In the genomic region with DNA sequence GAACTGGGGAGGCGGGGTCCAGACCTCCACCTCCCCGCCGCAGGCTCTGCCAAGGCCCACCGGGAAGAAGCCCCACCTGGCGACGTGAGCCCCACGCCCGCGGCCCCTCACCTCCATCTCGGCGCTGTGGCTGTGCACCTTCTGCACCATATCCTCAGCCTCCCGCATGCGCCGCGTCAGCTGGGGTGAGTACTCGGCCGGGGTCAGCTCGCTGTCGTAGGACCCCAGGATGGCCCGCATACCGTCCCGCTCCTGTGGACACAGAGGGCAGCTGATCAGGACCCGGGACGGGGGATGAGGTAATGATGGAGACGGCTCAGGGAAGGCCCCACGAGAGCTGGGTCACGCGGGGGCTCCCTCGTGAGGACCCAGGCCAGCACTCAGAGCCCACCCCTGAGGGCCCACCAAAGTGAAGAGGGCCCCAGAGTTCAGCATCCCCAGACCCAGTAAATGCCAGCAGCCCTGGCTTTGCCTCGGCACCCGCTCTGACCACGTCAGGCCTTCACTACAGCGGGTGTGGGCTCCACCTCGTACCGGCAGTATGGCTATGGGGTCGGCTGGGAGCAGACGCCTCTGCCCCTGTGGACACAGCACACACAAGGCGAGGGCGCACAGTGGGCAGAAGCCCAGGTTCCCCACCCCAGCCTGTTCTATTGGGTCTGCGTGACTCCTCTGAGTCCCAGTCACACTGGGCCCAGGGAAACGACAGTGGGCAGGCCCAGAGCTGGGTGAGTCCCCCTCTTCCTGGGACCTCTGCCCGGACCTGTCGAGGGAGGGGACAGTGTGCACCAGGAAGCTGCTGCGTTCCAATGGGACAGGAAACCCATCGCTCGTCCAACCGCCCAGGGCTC, we compare ENCODE assay signal across 21 cellular contexts.
DNase-seq lines count a peak whose midpoint lies in the region; ATAC-seq, FAIRE-seq and TF ChIP-seq lines count a peak whose summit lies in the region.
"Had no signal": no experiment of that assay in that cellular context is flagged by ENCODE, and none has a peak within 500 bp of the region (broad histone marks: within the 10 kb centered on the region; RNA-seq: fewer than 3 reads in every experiment).

No MANE protein-coding gene starts in this region.

- H3K27me3 Mint-ChIP-seq in MCF 10A (ENCODE audit: insufficient read depth, unreplicated experiment) (no peaks in the 10 kb centered on the region), nephron progenitor cell (ENCODE audit: low read depth, poor library complexity) (no peaks in the 10 kb centered on the region), osteocyte (ENCODE audit: unreplicated experiment) (no peaks in the 10 kb centered on the region)
- H3K27me3 Mint-ChIP-seq: activated CD4-positive, alpha-beta memory T cell treated with anti-CD3 and anti-CD28 coated beads, Interleukin-2, amount 10 ng/mL, durations not matched to agents 7 days and 5 days had no signal

- peak overlapping the region; percentile 71 for H2AFZ ChIP-seq in mammary epithelial cell (ENCODE audit: low read depth, low read length)

- POLR2A ChIA-PET in MCF 10A (lab: Yijun Ruan, JAX), result interaction anchor here (0.6 kb wide), 1 partner anchor 9 kb away, joined by 3 read pairs; no protein-coding TSS in a partner anchor

- H3K9ac ChIP-seq in mammary epithelial cell (ENCODE audit: insufficient read depth, low read length), result no peak overlapping the region

- H3K9me3 Mint-ChIP-seq in MCF 10A (ENCODE audit: unreplicated experiment), result no peaks in the 10 kb centered on the region
- no peaks in the 10 kb centered on the region for H3K9me3 Mint-ChIP-seq in nephron progenitor cell
- no peaks in the 10 kb centered on the region for H3K9me3 Mint-ChIP-seq in osteocyte (ENCODE audit: unreplicated experiment)
- H3K9me3 Mint-ChIP-seq: activated CD4-positive, alpha-beta memory T cell treated with anti-CD3 and anti-CD28 coated beads, Interleukin-2, amount 10 ng/mL, durations not matched to agents 7 days and 5 days had no signal

- DNase-seq in mammary epithelial cell (no peak), MCF 10A (ENCODE audit: unreplicated experiment) (no peak), cardiac septum (ENCODE audit: low spot score) (peak; percentile 71), nephron progenitor cell (peak; percentile 1), ureter (ENCODE audit: low spot score) (peak; percentile 67), osteocyte (ENCODE audit: extremely low spot score, unreplicated experiment) (no peak), RCC 7860 (ENCODE audit: low spot score) (no peak)
- DNase-seq: activated CD4-positive, alpha-beta memory T cell treated with anti-CD3 and anti-CD28 coated beads, Interleukin-2, amount 10 ng/mL, durations not matched to agents 7 days and 5 days; activated CD4-positive, CD25-positive, alpha-beta regulatory T cell; Karpas-422; NCI-H1048; NCI-H2171; NCI-H748 treated with DMSO at 0.1 percent for 48 hours; occipital lobe; stimulated activated CD4-positive, alpha-beta T cell treated with anti-CD3 and anti-CD28 coated beads, Interleukin-4, amount 100 ng/mL, for 4 hours had no signal

- peaks cover 16% of the 10 kb centered on the region for H3K4me1 ChIP-seq in mammary epithelial cell (ENCODE audit: insufficient read depth, low read length)

- FAIRE-seq in RCC 7860 (lab: Jason Lieb, UNC), result no peak
- FAIRE-seq: G401.6 had no signal

- TF ChIP-seq CTCF in mammary epithelial cell (conservative IDR thresholded peaks at IDR 0.05 in 1 of 2, IDR thresholded peaks at IDR 0.05 in 1 of 2; ENCODE audit: extremely low read depth in 1 of 2, insufficient read depth in 1 of 2, low read depth in 1 of 2, low read length in 2 of 2) (no peak), MCF 10A (IDR thresholded peaks at IDR 0.05; ENCODE audit: unreplicated experiment) (no peak), nephron progenitor cell (IDR thresholded peaks at IDR 0.05) (no peak), osteocyte (IDR thresholded peaks at IDR 0.05) (no peak)

- CTCF ChIA-PET in mammary epithelial cell (lab: Charles Lee; ENCODE audit: low non-redundant PET) (no interaction called here), MCF 10A (lab: Yijun Ruan, JAX) (no interaction called here)

- WGBS in mammary epithelial cell (ENCODE audit: low coverage, missing lambda C conversion rate), result 100% methylated on average over 3 of the region's 47 CpGs

- no peaks in the 10 kb centered on the region for H3K9me3 ChIP-seq in mammary epithelial cell (replicated peaks; ENCODE audit: insufficient read depth, low read length)
- H3K9me3 ChIP-seq: esophagus muscularis mucosa had no signal

- ATAC-seq in GM18498 (IDR thresholded peaks at IDR 0.05; ENCODE audit: unreplicated experiment), result no peak

- no peaks in the 10 kb centered on the region for H3K36me3 ChIP-seq in mammary epithelial cell (ENCODE audit: insufficient read depth, low read length)

- no peak overlapping the region for H3K27ac ChIP-seq in mammary epithelial cell (ENCODE audit: insufficient read depth, low read depth, low read length)
- H3K27ac ChIP-seq: C4-2B, esophagus muscularis mucosa, SK-N-MC, skin epidermis had no signal

- no peak overlapping the region for H3K4me3 ChIP-seq in mammary epithelial cell (replicated peaks in 1 of 3; ENCODE audit: insufficient read depth in 1 of 3, low read depth in 2 of 3, low read length in 3 of 3)
- H3K4me3 ChIP-seq: esophagus muscularis mucosa, SK-N-MC, skin epidermis had no signal

- H3K27ac Mint-ChIP-seq in MCF 10A (ENCODE audit: low read depth, unreplicated experiment) (no peak overlapping the region), nephron progenitor cell (no peak overlapping the region), osteocyte (ENCODE audit: unreplicated experiment) (no peak overlapping the region)
- H3K27ac Mint-ChIP-seq: activated CD4-positive, alpha-beta memory T cell treated with anti-CD3 and anti-CD28 coated beads, Interleukin-2, amount 10 ng/mL, durations not matched to agents 7 days and 5 days had no signal

- BruUV-seq in mammary epithelial cell (replicated peaks; lab: Mats Ljungman, UMichigan) (no TSS peak), MCF 10A (replicated peaks; lab: Mats Ljungman, UMichigan) (no TSS peak)

- H4K20me1 ChIP-seq in mammary epithelial cell (ENCODE audit: insufficient read depth, low read length), result no peaks in the 10 kb centered on the region

- H3K4me2 ChIP-seq in mammary epithelial cell (ENCODE audit: insufficient read depth, low read depth, low read length), result peak overlapping the region; percentile 46

- intact Hi-C loops in mammary epithelial cell (cut with micrococcal nuclease) (no loop called here), MCF 10A (cut with micrococcal nuclease) (no loop called here), cardiac septum (cut with DNase I) (no loop called here)

- dilution Hi-C loops in mammary epithelial cell (cut with HindIII; ENCODE audit: low sequenced_read_pairs), result no loop called here

- no peaks in the 10 kb centered on the region for H3K79me2 ChIP-seq in mammary epithelial cell (ENCODE audit: insufficient read depth, low read length)

- peaks cover 6% of the 10 kb centered on the region for H3K4me1 Mint-ChIP-seq in MCF 10A (ENCODE audit: insufficient read depth, unreplicated experiment)
- peaks cover 58% of the 10 kb centered on the region for H3K4me1 Mint-ChIP-seq in nephron progenitor cell
- peaks cover 29% of the 10 kb centered on the region for H3K4me1 Mint-ChIP-seq in osteocyte (ENCODE audit: unreplicated experiment)

- H3K27me3 ChIP-seq in mammary epithelial cell (ENCODE audit: insufficient read depth, low read length), result no peaks in the 10 kb centered on the region
- H3K27me3 ChIP-seq: esophagus muscularis mucosa had no signal

- in situ Hi-C loops in mammary epithelial cell (cut with MboI; ENCODE audit: low sequenced_read_pairs in 2 of 2), result no loop called here

- H3K4me3 Mint-ChIP-seq in MCF 10A (ENCODE audit: unreplicated experiment), result no peak overlapping the region
- no peak overlapping the region for H3K4me3 Mint-ChIP-seq in nephron progenitor cell
- no peak overlapping the region for H3K4me3 Mint-ChIP-seq in osteocyte (ENCODE audit: unreplicated experiment)
- H3K4me3 Mint-ChIP-seq: activated CD4-positive, alpha-beta memory T cell treated with anti-CD3 and anti-CD28 coated beads, Interleukin-2, amount 10 ng/mL, durations not matched to agents 7 days and 5 days had no signal

- peaks cover 14% of the 10 kb centered on the region for H3K36me3 Mint-ChIP-seq in MCF 10A (ENCODE audit: insufficient read depth, unreplicated experiment)
- peaks cover 8% of the 10 kb centered on the region for H3K36me3 Mint-ChIP-seq in nephron progenitor cell (ENCODE audit: low read depth)
- peaks cover 8% of the 10 kb centered on the region for H3K36me3 Mint-ChIP-seq in osteocyte (ENCODE audit: unreplicated experiment)

Comparison
In these comparisons a context has a peak if more than half of its experiments do, and no peak if none do; other contexts are left out.
1. DNase-seq: peak in cardiac septum (single experiment), nephron progenitor cell (single experiment) and ureter (single experiment); none in mammary epithelial cell (single experiment), MCF 10A (single experiment), osteocyte (single experiment) and RCC 7860 (single experiment).